Comparison of ENCODE assay signal across 10 cellular contexts in the genomic region with DNA sequence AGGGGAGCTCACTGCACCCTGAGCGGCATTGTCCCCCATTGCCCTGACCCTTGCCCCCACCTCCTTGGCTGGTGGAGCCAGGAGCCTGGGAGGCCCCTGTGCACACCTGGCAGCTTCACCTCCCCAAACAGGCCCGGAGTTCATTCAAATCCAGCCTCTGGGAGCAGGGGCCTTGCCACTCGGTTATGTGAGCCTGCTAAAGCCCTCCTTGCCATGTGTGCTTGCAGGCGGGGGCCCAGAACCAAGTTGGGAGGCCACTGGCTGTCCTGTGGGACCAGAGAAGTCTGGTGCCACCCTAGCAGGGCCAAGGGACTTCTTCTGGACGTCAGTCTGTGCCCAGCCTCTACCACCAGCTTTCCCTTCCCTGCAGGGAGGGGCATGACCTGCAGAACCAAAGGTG. TPM values are rescaled to one million over a fixed set of nuclear protein-coding genes. Genes with fewer than 3 reads are reported as not detected.
"Had no signal": no experiment of that assay in that cellular context is flagged by ENCODE, and none has a peak within 500 bp of the region (broad histone marks: within the 10 kb centered on the region; RNA-seq: fewer than 3 reads in every experiment).

No MANE protein-coding gene starts in this region.

- DNase-seq: GM23248, GOT3, H7, HFFc6, IMR-90 had no signal

- H3K4me1 ChIP-seq: HAP-1 had no signal

- H3K36me3 ChIP-seq: HAP-1 had no signal

- ATAC-seq: HCT116, K562 had no signal

- H3K4me3 ChIP-seq: GM23248, HAP-1, K562 had no signal

- H3K9me3 ChIP-seq: HAP-1 had no signal

- H3K27ac ChIP-seq: GM23248 had no signal

- H3K9ac ChIP-seq: GM23248 had no signal

RNA-seq across cellular contexts. Expression of a gene that starts 48.9 kb away (rescaled TPM):
- total RNA-seq: GM23248, H4, HFFc6, HT-29, IMR-90 had no signal
